14 cellular contexts compared by ENCODE assay signal in genomic region chr7:26898917-26899316, GRCh38. TPM values are rescaled to one million over a fixed set of nuclear protein-coding genes. Genes with fewer than 3 reads are reported as not detected.
DNase-seq lines count a peak whose midpoint lies in the region; ATAC-seq and TF ChIP-seq lines count a peak whose summit lies in the region.
"Had no signal": no experiment of that assay in that cellular context is flagged by ENCODE, and none has a peak within 500 bp of the region (broad histone marks: within the 10 kb centered on the region; RNA-seq: fewer than 3 reads in every experiment).

No MANE protein-coding gene starts in this region.

- H3K4me3 Mint-ChIP-seq in GM23338: no peak overlapping the region
- no peak overlapping the region for H3K4me3 Mint-ChIP-seq in activated CD8-positive, alpha-beta T cell treated with anti-CD3 and anti-CD28 coated beads for 36 hours
- H3K4me3 Mint-ChIP-seq: IgD-negative memory B cell had no signal

- H3K27me3 ChIP-seq in GM23338 (ENCODE audit: insufficient read depth) (no peaks in the 10 kb centered on the region), gastroesophageal sphincter (no peaks in the 10 kb centered on the region)
- H3K27me3 ChIP-seq: BLaER1 treated with 17β-estradiol and CSF1 and Interleukin-3, amounts not matched to agents 10 nM and 100 nM had no signal

- TF ChIP-seq POLR2A in gastroesophageal sphincter (IDR thresholded peaks at IDR 0.05): no peak

- no peak for DNase-seq in GM23338 (ENCODE audit: low spot score)
- DNase-seq in RPMI7951 (ENCODE audit: low read depth): peak; percentile 11
- peak; percentile 50 for DNase-seq in stromal cell of bone marrow (ENCODE audit: low read depth)
- no peak for DNase-seq in RWPE1 (ENCODE audit: low spot score)
- DNase-seq in activated CD8-positive, alpha-beta T cell treated with anti-CD3 and anti-CD28 coated beads for 36 hours: no peak
- DNase-seq: NCI-H1048, NCI-H146, NCI-H2081 treated with DMSO at 0.1 percent for 48 hours, NCI-H446, PC-3 had no signal

- H4K20me1 ChIP-seq in GM23338 (replicated peaks; ENCODE audit: insufficient read depth): no peaks in the 10 kb centered on the region
- H4K20me1 ChIP-seq: BLaER1 treated with 17β-estradiol and CSF1 and Interleukin-3, amounts not matched to agents 10 nM and 100 nM had no signal

- H3F3A ChIP-seq in GM23338 (replicated peaks; ENCODE audit: low read depth): no peaks in the 10 kb centered on the region

- H3K36me3 ChIP-seq in GM23338 (ENCODE audit: insufficient read depth) (no peaks in the 10 kb centered on the region), gastroesophageal sphincter (no peaks in the 10 kb centered on the region)
- H3K36me3 ChIP-seq: BLaER1 treated with 17β-estradiol and CSF1 and Interleukin-3, amounts not matched to agents 10 nM and 100 nM had no signal

- TF ChIP-seq CTCF in GM23338 (conservative IDR thresholded peaks at IDR 0.05; ENCODE audit: low read depth in 2 of 2) (no peak), gastroesophageal sphincter (IDR thresholded peaks at IDR 0.05) (no peak), RWPE1 (conservative IDR thresholded peaks at IDR 0.05; ENCODE audit: low read depth) (no peak)
- no peak for TF ChIP-seq CTCF in activated CD8-positive, alpha-beta T cell treated with anti-CD3 and anti-CD28 coated beads for 36 hours (IDR thresholded peaks at IDR 0.05)

- H3K4me1 Mint-ChIP-seq in GM23338: no peaks in the 10 kb centered on the region
- H3K4me1 Mint-ChIP-seq in activated CD8-positive, alpha-beta T cell treated with anti-CD3 and anti-CD28 coated beads for 36 hours (ENCODE audit: low read depth): no peaks in the 10 kb centered on the region
- H3K4me1 Mint-ChIP-seq: IgD-negative memory B cell had no signal

- POLR2A ChIA-PET in RWPE1 (lab: Yijun Ruan, JAX; ENCODE audit: low non-redundant PET): no interaction called here
- POLR2A ChIA-PET in activated CD8-positive, alpha-beta T cell treated with anti-CD3 and anti-CD28 coated beads for 36 hours (lab: Charles Lee): no interaction called here

- H3K4me2 ChIP-seq in GM23338: no peak overlapping the region
- H3K4me2 ChIP-seq: BLaER1 treated with 17β-estradiol and CSF1 and Interleukin-3, amounts not matched to agents 10 nM and 100 nM had no signal

- CTCF ChIA-PET in RWPE1 (lab: Yijun Ruan, JAX): interaction anchor here (0.6 kb wide), 2 partner anchors 55 to 148 kb away, joined by 3 read pairs; no protein-coding TSS in a partner anchor
- CTCF ChIA-PET in activated CD8-positive, alpha-beta T cell treated with anti-CD3 and anti-CD28 coated beads for 36 hours (lab: Charles Lee): interaction anchor here (1.8 kb wide), 1 partner anchor 11 kb away, joined by 4 read pairs; no protein-coding TSS in a partner anchor

- H3K79me2 ChIP-seq in GM23338 (replicated peaks; ENCODE audit: insufficient read depth): no peaks in the 10 kb centered on the region

- no peaks in the 10 kb centered on the region for H3K36me3 Mint-ChIP-seq in GM23338 (ENCODE audit: low read depth)
- no peaks in the 10 kb centered on the region for H3K36me3 Mint-ChIP-seq in activated CD8-positive, alpha-beta T cell treated with anti-CD3 and anti-CD28 coated beads for 36 hours (ENCODE audit: low read depth)
- H3K36me3 Mint-ChIP-seq: IgD-negative memory B cell had no signal

- no peak overlapping the region for H3K27ac Mint-ChIP-seq in GM23338
- H3K27ac Mint-ChIP-seq in activated CD8-positive, alpha-beta T cell treated with anti-CD3 and anti-CD28 coated beads for 36 hours: no peak overlapping the region
- H3K27ac Mint-ChIP-seq: IgD-negative memory B cell had no signal

- no peak for TF ChIP-seq EP300 in gastroesophageal sphincter (IDR thresholded peaks at IDR 0.05)

- H3K27me3 Mint-ChIP-seq in GM23338 (ENCODE audit: insufficient read depth, low read depth, poor library complexity): no peaks in the 10 kb centered on the region
- H3K27me3 Mint-ChIP-seq in activated CD8-positive, alpha-beta T cell treated with anti-CD3 and anti-CD28 coated beads for 36 hours: peaks cover 7% of the 10 kb centered on the region

- peak overlapping the region; percentile 30; the same call in 1 of the 2 replicates for H2AFZ ChIP-seq in GM23338

- H3K9me3 Mint-ChIP-seq in GM23338: no peaks in the 10 kb centered on the region
- no peaks in the 10 kb centered on the region for H3K9me3 Mint-ChIP-seq in activated CD8-positive, alpha-beta T cell treated with anti-CD3 and anti-CD28 coated beads for 36 hours
- H3K9me3 Mint-ChIP-seq: IgD-negative memory B cell had no signal

- 77 to 85% methylated on average over 2 to 3 of the region's 3 CpGs for WGBS in gastroesophageal sphincter (ENCODE audit: low coverage in 1 of 2), 2 donors

- no peaks in the 10 kb centered on the region for H3K9me2 ChIP-seq in GM23338 (ENCODE audit: insufficient read depth)

- H3K27ac ChIP-seq in GM23338 (ENCODE audit: low read depth): no peak overlapping the region
- no peak overlapping the region for H3K27ac ChIP-seq in gastroesophageal sphincter
- no peak overlapping the region for H3K27ac ChIP-seq in RWPE1
- H3K27ac ChIP-seq: BLaER1 treated with 17β-estradiol and CSF1 and Interleukin-3, amounts not matched to agents 10 nM and 100 nM had no signal

- no peaks in the 10 kb centered on the region for H3K9me3 ChIP-seq in gastroesophageal sphincter

- intact Hi-C loops in activated CD8-positive, alpha-beta T cell treated with anti-CD3 and anti-CD28 coated beads for 36 hours (cut with micrococcal nuclease): no loop called here

- ATAC-seq in GM23338 (no peak), gastroesophageal sphincter (peak; percentile 41), HG02870 (IDR thresholded peaks at IDR 0.05; ENCODE audit: unreplicated experiment) (no peak)
- no peak for ATAC-seq in activated CD8-positive, alpha-beta T cell treated with anti-CD3 and anti-CD28 coated beads for 36 hours
- ATAC-seq: PC-3 had no signal

- H3K4me3 ChIP-seq in GM23338 (no peak overlapping the region), gastroesophageal sphincter (no peak overlapping the region)
- H3K4me3 ChIP-seq: BLaER1 treated with 17β-estradiol and CSF1 and Interleukin-3, amounts not matched to agents 10 nM and 100 nM had no signal

- H3K4me1 ChIP-seq in GM23338 (ENCODE audit: insufficient read depth) (no peaks in the 10 kb centered on the region), gastroesophageal sphincter (no peaks in the 10 kb centered on the region)
- H3K4me1 ChIP-seq: BLaER1 treated with 17β-estradiol and CSF1 and Interleukin-3, amounts not matched to agents 10 nM and 100 nM had no signal

TF ChIP-seq in GM23338, 12 proteins besides CTCF, POLR2A, EP300 and RAD21 (continues in another document):
- TF ChIP-seq REST (IDR thresholded peaks at IDR 0.05; ENCODE audit: unreplicated experiment): no peak
- TF ChIP-seq, protein P1, sequence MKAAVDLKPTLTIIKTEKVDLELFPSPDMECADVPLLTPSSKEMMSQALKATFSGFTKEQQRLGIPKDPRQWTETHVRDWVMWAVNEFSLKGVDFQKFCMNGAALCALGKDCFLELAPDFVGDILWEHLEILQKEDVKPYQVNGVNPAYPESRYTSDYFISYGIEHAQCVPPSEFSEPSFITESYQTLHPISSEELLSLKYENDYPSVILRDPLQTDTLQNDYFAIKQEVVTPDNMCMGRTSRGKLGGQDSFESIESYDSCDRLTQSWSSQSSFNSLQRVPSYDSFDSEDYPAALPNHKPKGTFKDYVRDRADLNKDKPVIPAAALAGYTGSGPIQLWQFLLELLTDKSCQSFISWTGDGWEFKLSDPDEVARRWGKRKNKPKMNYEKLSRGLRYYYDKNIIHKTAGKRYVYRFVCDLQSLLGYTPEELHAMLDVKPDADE (IDR thresholded peaks at IDR 0.05): no peak
- TF ChIP-seq ZNF114 (CRISPR knock-in tag; IDR thresholded peaks at IDR 0.05): no peak
- no peak for TF ChIP-seq NANOG (IDR thresholded peaks at IDR 0.05; ENCODE audit: borderline replicate concordance)
- no peak for TF ChIP-seq EZH2 (IDR thresholded peaks at IDR 0.05; ENCODE audit: low read depth, unreplicated experiment)
- TF ChIP-seq POLR2AphosphoS5 (IDR thresholded peaks at IDR 0.05; ENCODE audit: low read depth): no peak
- TF ChIP-seq EZH2phosphoT487 (IDR thresholded peaks at IDR 0.05; ENCODE audit: unreplicated experiment): no peak

RNA-seq across cellular contexts. Expression of gene SKAP2, which starts 34.5 kb away (rescaled TPM):
- 2.5 and 4.0 TPM in 2 replicates for total RNA-seq in GM23338 (2014; rRNA removed; shearing (Covaris generic))
- polyA plus RNA-seq in GM23338 (2016; fragmentation: Nextera tagmentation; extraction: Ambion mirVana): 3.6 and 4.4 TPM in 2 replicates
- total RNA-seq in RPMI7951 (2014; rRNA removed; shearing (Covaris generic)): 36.7 and 58.0 TPM in 2 replicates
- 10 to 100 TPM; 54.3 to 83.1 (median 76.1) TPM for total RNA-seq in gastroesophageal sphincter
- total RNA-seq in activated CD8-positive, alpha-beta T cell treated with anti-CD3 and anti-CD28 coated beads for 36 hours: 1 to 10 TPM; 7.0 to 8.1 TPM

Comparison
In these comparisons a context has a peak if more than half of its experiments do, and no peak if none do; other contexts are left out.
1. DNase-seq: peak in RPMI7951 (single experiment) and stromal cell of bone marrow (single experiment); none in GM23338 (single experiment), RWPE1 (single experiment) and activated CD8-positive, alpha-beta T cell treated with anti-CD3 and anti-CD28 coated beads for 36 hours (single experiment).